8 cellular contexts compared by ENCODE assay signal in the genomic region with DNA sequence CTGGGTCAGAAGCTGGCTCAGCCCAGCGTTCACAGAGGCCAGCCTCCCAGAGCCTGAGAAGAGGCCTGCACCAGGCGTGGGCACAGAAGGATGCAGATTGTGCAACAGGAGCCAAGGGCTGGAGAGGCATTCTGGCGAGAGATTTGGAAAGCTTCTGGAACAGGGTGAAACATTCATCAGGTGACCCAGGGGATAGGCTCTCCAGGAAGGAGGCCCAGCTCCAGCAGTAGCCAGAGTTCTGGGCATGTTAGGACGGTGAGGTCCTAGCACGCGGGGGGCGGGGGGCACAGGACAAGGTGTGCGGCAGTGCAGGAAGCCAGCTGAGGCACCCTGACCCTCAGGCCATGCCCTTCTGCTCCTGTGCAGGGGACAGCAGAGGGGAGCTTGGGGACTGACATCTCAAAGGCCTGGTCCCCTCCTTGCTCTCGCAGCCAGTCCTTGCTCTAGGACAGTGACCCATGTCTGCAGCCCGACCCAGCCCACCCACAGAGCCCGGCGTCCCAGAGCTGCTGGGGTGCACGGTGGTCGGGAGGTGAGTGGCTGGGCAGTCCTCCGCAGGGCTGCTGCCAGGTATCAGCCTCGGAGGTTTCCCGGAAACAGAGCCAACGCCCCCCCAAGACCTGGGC.
DNase-seq lines count a peak whose midpoint lies in the region; ATAC-seq and TF ChIP-seq lines count a peak whose summit lies in the region.

No MANE protein-coding gene starts in this region.

- no peak overlapping the region for H4K91ac ChIP-seq in neuronal stem cell (ENCODE audit: low read depth, low read length, poor library complexity)

- H3K27me3 ChIP-seq in Panc1 (ENCODE audit: control insufficient read depth, insufficient read depth, low read length): no peaks in the 10 kb centered on the region
- peaks cover 0 to 35% (median 6%) of the 10 kb centered on the region in 3 experiments for H3K27me3 ChIP-seq in neuronal stem cell (ENCODE audit: control insufficient read depth in 3 of 3, insufficient read depth in 3 of 3, low read depth in 1 of 3, low read length in 3 of 3)

- POLR2A ChIA-PET in Panc1 (lab: Charles Lee): no interaction called here

- DNase-seq in DMS53 (lab: John Stamatoyannopoulos, UW) (peak; percentile 34), DMS53 treated with DMSO at 0.1 percent for 48 hours (lab: John Stamatoyannopoulos, UW; ENCODE audit: unreplicated experiment) (no peak), Panc1 (ENCODE audit: low read depth, low spot score) (no peak), neuronal stem cell (ENCODE audit: low spot score) (no peak)
- DNase-seq in activated CD4-positive, CD25-positive, alpha-beta regulatory T cell (lab: John Stamatoyannopoulos, UW): no peak

- TF ChIP-seq CTCF in Panc1 (IDR thresholded peaks at IDR 0.05): no peak

- H2BK5ac ChIP-seq in neuronal stem cell (ENCODE audit: low read length): no peak overlapping the region

- H3K4me2 ChIP-seq in neuronal stem cell (ENCODE audit: insufficient read depth, low read length, poor library complexity, severe bottlenecking): no peak overlapping the region

- H2BK120ac ChIP-seq in neuronal stem cell (ENCODE audit: low read depth, low read length): peak overlapping the region; percentile 75

- H3K14ac ChIP-seq in neuronal stem cell (ENCODE audit: low read length): no peak overlapping the region

- no peaks in the 10 kb centered on the region for H3K79me1 ChIP-seq in neuronal stem cell (ENCODE audit: low read depth, low read length)

- WGBS in neuronal stem cell (ENCODE audit: extremely low coverage in 2 of 2, insufficient read length in 2 of 2, insufficient replicate concordance in 1 of 2), 2 donors: no CpG with 5 or more reads among the region's 18 CpGs

- peak overlapping the region; percentile 97 for H4K8ac ChIP-seq in neuronal stem cell (ENCODE audit: low read depth, low read length)

- H3K23ac ChIP-seq in neuronal stem cell (ENCODE audit: low read depth, low read length, poor library complexity): no peak overlapping the region

- intact Hi-C loops in Panc1 (cut with micrococcal nuclease; ENCODE audit: unreplicated experiment): loop anchor here (10.0 kb wide), 1 partner anchor 110 kb away; the partner anchor contains the start of gene KLF13

- H3K9me3 ChIP-seq in Panc1 (ENCODE audit: control insufficient read depth, insufficient read depth, low read depth, low read length): no peaks in the 10 kb centered on the region
- H3K9me3 ChIP-seq in neuronal stem cell (replicated peaks in 1 of 2; ENCODE audit: control insufficient read depth in 2 of 2, insufficient read depth in 1 of 2, low read depth in 1 of 2, low read length in 2 of 2): peaks cover 0 to 2% of the 10 kb centered on the region in 2 donors

- H2BK15ac ChIP-seq in neuronal stem cell (ENCODE audit: low read length): no peak overlapping the region

- CTCF ChIA-PET in Panc1 (lab: Charles Lee): interaction anchor here (0.8 to 1.5 kb wide), 2 partner anchors 274 to 432 kb away, joined by 3 to 7 read pairs; no protein-coding TSS in a partner anchor

- H3K36me3 ChIP-seq in Panc1 (ENCODE audit: control insufficient read depth, insufficient read depth, low read length) (no peaks in the 10 kb centered on the region), neuronal stem cell (replicated peaks in 1 of 2; ENCODE audit: control insufficient read depth in 2 of 2, insufficient read depth in 2 of 2, low read length in 2 of 2) (no peaks in the 10 kb centered on the region)

- peak overlapping the region; percentile 93 for H2AFZ ChIP-seq in neuronal stem cell (ENCODE audit: low read length)

- H3K4me1 ChIP-seq in Panc1 (ENCODE audit: control insufficient read depth, insufficient read depth, low read length): peaks cover 25% of the 10 kb centered on the region
- peaks cover 4 to 7% of the 10 kb centered on the region in 2 donors for H3K4me1 ChIP-seq in neuronal stem cell (ENCODE audit: control insufficient read depth in 2 of 2, insufficient read depth in 1 of 2, low read depth in 1 of 2, low read length in 2 of 2)

- H3K27ac ChIP-seq in Panc1 (ENCODE audit: low read length) (peak overlapping the region; percentile 49), neuronal stem cell (replicated peaks; ENCODE audit: low read length) (no peak overlapping the region)

- BruUV-seq in Panc1 (replicated peaks; lab: Mats Ljungman, UMichigan): no TSS peak

- H3K4ac ChIP-seq in neuronal stem cell (ENCODE audit: low read length): no peak overlapping the region

- H3K4me3 ChIP-seq in Panc1 (ENCODE audit: low read depth in 2 of 2, low read length in 2 of 2) (peak overlapping the region; percentile 49 to 55), neuronal stem cell (ENCODE audit: low read length in 2 of 2) (no peak overlapping the region)

- peak overlapping the region; percentile 7 for H3K9ac ChIP-seq in neuronal stem cell (ENCODE audit: low read depth, low read length, poor library complexity)

- H2BK12ac ChIP-seq in neuronal stem cell (ENCODE audit: low read length): no peak overlapping the region

- peak overlapping the region; percentile 9 for H2AK5ac ChIP-seq in neuronal stem cell (ENCODE audit: low read depth, low read length)

- ATAC-seq in Panc1: peak; percentile 18
- ATAC-seq in esophagus mucosa: peak; percentile 56
- ATAC-seq in GM19455 (IDR thresholded peaks at IDR 0.05; ENCODE audit: unreplicated experiment): no peak
- no peak for ATAC-seq in HG03520 (IDR thresholded peaks at IDR 0.05; ENCODE audit: unreplicated experiment)

- peak overlapping the region; percentile 33 for H3K18ac ChIP-seq in neuronal stem cell (ENCODE audit: low read length)

- in situ Hi-C loops in Panc1 (cut with HindIII; ENCODE audit: low pct_unique_long_range_greater_than_20kb, low sequenced_read_pairs): no loop called here

Comparison
In these comparisons a context has a peak if more than half of its experiments do, and no peak if none do; other contexts are left out.
1. ATAC-seq: peak in Panc1 (single experiment) and esophagus mucosa (single experiment); none in GM19455 (single experiment) and HG03520 (single experiment).
2. H3K4me3 ChIP-seq: peak in Panc1 (2 of 2); none in neuronal stem cell (0 of 2).